Comparison of ENCODE assay signal across 9 cellular contexts in the genomic region with DNA sequence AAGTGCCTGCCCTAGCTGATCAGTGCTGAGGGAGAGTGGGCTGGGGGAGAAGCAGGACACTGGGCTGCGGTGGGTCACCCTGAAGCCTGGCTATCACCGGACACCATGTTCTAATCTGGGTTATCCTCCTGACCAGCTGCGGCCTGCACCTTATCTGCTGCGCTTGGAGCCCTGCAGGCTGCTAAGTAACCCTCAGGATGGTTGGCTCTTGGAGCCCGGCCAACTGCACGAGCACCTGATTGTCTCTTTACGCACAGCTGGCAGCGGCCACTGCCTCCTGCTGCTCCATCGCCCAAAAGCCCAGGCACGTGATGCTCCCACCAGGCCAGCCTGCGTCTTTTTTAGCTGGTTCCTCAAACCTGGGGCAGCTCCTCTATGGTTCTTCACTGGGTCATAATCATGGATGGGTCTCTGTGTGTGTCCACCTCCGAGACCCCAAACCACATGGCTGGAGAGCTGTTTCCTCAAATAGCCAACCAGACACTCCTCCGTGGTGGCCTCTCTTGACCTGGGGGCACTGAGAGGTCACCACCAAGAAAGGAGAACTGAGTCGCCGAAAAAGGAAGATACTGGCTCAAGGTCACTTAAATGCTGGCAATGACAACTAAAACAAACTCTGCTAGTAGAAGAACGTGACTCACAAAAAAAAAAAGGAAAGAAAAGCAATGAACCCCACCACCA. TPM values are rescaled to one million over a fixed set of nuclear protein-coding genes. Genes with fewer than 3 reads are reported as not detected.
A peak's percentile ranks its signal among the peaks of the same experiment; 100 is the strongest.
DNase-seq lines count a peak whose midpoint lies in the region; ATAC-seq and TF ChIP-seq lines count a peak whose summit lies in the region.
"Had no signal": no experiment of that assay in that cellular context is flagged by ENCODE, and none has a peak within 500 bp of the region (broad histone marks: within the 10 kb centered on the region; RNA-seq: fewer than 3 reads in every experiment).

No MANE protein-coding gene starts in this region.

- intact Hi-C loops in CD14-positive monocyte (cut with micrococcal nuclease) (loop anchor here in 1 of 2 donors (10.0 kb wide), 1 partner anchor 281 kb away; no protein-coding TSS in a partner anchor), left ventricle myocardium superior (cut with micrococcal nuclease) (loop anchor here (5.0 kb wide), 1 partner anchor 51 kb away; no protein-coding TSS in a partner anchor)
- intact Hi-C loops in CD4-positive, alpha-beta memory T cell (cut with micrococcal nuclease), result no loop called here

- peak overlapping the region in 1 of 4 donors; percentile 7 for H3K27ac ChIP-seq in Peyer's patch
- H3K27ac ChIP-seq in CD4-positive, alpha-beta memory T cell (ENCODE audit: low read depth, low read length), result no peak overlapping the region

- H3K9me3 Mint-ChIP-seq in CD14-positive monocyte, result peaks cover 0 to 2% (median 0%) of the 10 kb centered on the region in 7 donors
- no peaks in the 10 kb centered on the region for H3K9me3 Mint-ChIP-seq in activated CD4-positive, alpha-beta T cell treated with anti-CD3 and anti-CD28 coated beads, Interleukin-2, amount 10 ng/mL, durations not matched to agents 7 days and 5 days
- H3K9me3 Mint-ChIP-seq in CD4-positive, alpha-beta memory T cell, result no peaks in the 10 kb centered on the region

- TF ChIP-seq POLR2A in Peyer's patch (IDR thresholded peaks at IDR 0.05), result no peak

- no peaks in the 10 kb centered on the region for H3K27me3 ChIP-seq in Peyer's patch
- H3K27me3 ChIP-seq in CD4-positive, alpha-beta memory T cell (ENCODE audit: insufficient read depth, low read length), result no peaks in the 10 kb centered on the region

- peak overlapping the region in 6 of 7 donors; percentile 41 to 77 (median 57) for H3K27ac Mint-ChIP-seq in CD14-positive monocyte
- no peak overlapping the region for H3K27ac Mint-ChIP-seq in activated CD4-positive, alpha-beta T cell treated with anti-CD3 and anti-CD28 coated beads, Interleukin-2, amount 10 ng/mL, durations not matched to agents 7 days and 5 days
- H3K27ac Mint-ChIP-seq in CD4-positive, alpha-beta memory T cell, result no peak overlapping the region

- TF ChIP-seq CTCF in CD14-positive monocyte (IDR thresholded peaks at IDR 0.05) (no peak), Peyer's patch (IDR thresholded peaks at IDR 0.05) (no peak)

- CTCF ChIA-PET in activated CD4-positive, alpha-beta T cell treated with anti-CD3 and anti-CD28 coated beads, Interleukin-2, amount 10 ng/mL, durations not matched to agents 7 days and 5 days (lab: Charles Lee), result interaction anchor here (1.6 kb wide), 1 partner anchor 21 kb away, joined by 7 read pairs; no protein-coding TSS in a partner anchor
- CTCF ChIA-PET in CD4-positive, alpha-beta memory T cell (lab: Charles Lee; ENCODE audit: partially characterized antibody), result interaction anchor here (0.6 to 1.8 kb wide), 6 partner anchors 8 to 105 kb away, joined by 3 to 6 read pairs (median 3); no protein-coding TSS in a partner anchor

- peak; percentile 78 for ATAC-seq in left ventricle myocardium superior
- no peak for ATAC-seq in GM18867 (IDR thresholded peaks at IDR 0.05; ENCODE audit: unreplicated experiment)
- no peak for ATAC-seq in esophagus mucosa

- H3K9me3 ChIP-seq in Peyer's patch, result no peaks in the 10 kb centered on the region
- no peaks in the 10 kb centered on the region for H3K9me3 ChIP-seq in CD4-positive, alpha-beta memory T cell (ENCODE audit: control insufficient read depth in 1 of 2, low read length in 2 of 2)

- peak overlapping the region; percentile 49 to 80 for H3K4me3 Mint-ChIP-seq in CD14-positive monocyte
- H3K4me3 Mint-ChIP-seq in activated CD4-positive, alpha-beta T cell treated with anti-CD3 and anti-CD28 coated beads, Interleukin-2, amount 10 ng/mL, durations not matched to agents 7 days and 5 days, result no peak overlapping the region
- no peak overlapping the region for H3K4me3 Mint-ChIP-seq in CD4-positive, alpha-beta memory T cell

- H3K4me1 ChIP-seq in Peyer's patch, result peaks cover 0 to 12% (median 5%) of the 10 kb centered on the region in 4 donors
- no peaks in the 10 kb centered on the region for H3K4me1 ChIP-seq in CD4-positive, alpha-beta memory T cell (ENCODE audit: insufficient read depth, low read length)

- H3K4me1 Mint-ChIP-seq in CD14-positive monocyte, result peaks cover 32% of the 10 kb centered on the region
- peaks cover 6% of the 10 kb centered on the region for H3K4me1 Mint-ChIP-seq in activated CD4-positive, alpha-beta T cell treated with anti-CD3 and anti-CD28 coated beads, Interleukin-2, amount 10 ng/mL, durations not matched to agents 7 days and 5 days
- peaks cover 4 to 14% (median 9%) of the 10 kb centered on the region in 4 donors for H3K4me1 Mint-ChIP-seq in CD4-positive, alpha-beta memory T cell

- DNase-seq in CD14-positive monocyte (ENCODE audit: low spot score) (peak; percentile 84), NCI-H128 (lab: John Stamatoyannopoulos, UW; ENCODE audit: unreplicated experiment) (peak; percentile 52), Peyer's patch (peak; percentile 47 to 73 (median 52)), left ventricle myocardium superior (peak; percentile 92)
- DNase-seq in activated CD4-positive, alpha-beta T cell treated with anti-CD3 and anti-CD28 coated beads, Interleukin-2, amount 10 ng/mL, durations not matched to agents 7 days and 5 days, result no peak
- DNase-seq in CD4-positive, alpha-beta memory T cell, result no peak
- DNase-seq: NCI-H526 had no signal

- H3K27me3 Mint-ChIP-seq in CD14-positive monocyte (ENCODE audit: low read depth in 3 of 3), result peaks cover 3 to 5% (median 4%) of the 10 kb centered on the region in 3 donors
- H3K27me3 Mint-ChIP-seq in activated CD4-positive, alpha-beta T cell treated with anti-CD3 and anti-CD28 coated beads, Interleukin-2, amount 10 ng/mL, durations not matched to agents 7 days and 5 days, result no peaks in the 10 kb centered on the region
- H3K27me3 Mint-ChIP-seq in CD4-positive, alpha-beta memory T cell, result no peaks in the 10 kb centered on the region

- H3K4me3 ChIP-seq in Peyer's patch, result no peak overlapping the region
- no peak overlapping the region for H3K4me3 ChIP-seq in CD4-positive, alpha-beta memory T cell (ENCODE audit: low read length in 2 of 2)

- H3K36me3 ChIP-seq in Peyer's patch, result peaks cover 0 to 33% (median 0%) of the 10 kb centered on the region in 3 donors
- peaks cover 30% of the 10 kb centered on the region for H3K36me3 ChIP-seq in CD4-positive, alpha-beta memory T cell (ENCODE audit: insufficient read depth, low read length)

- POLR2A ChIA-PET in activated CD4-positive, alpha-beta T cell treated with anti-CD3 and anti-CD28 coated beads, Interleukin-2, amount 10 ng/mL, durations not matched to agents 7 days and 5 days (lab: Charles Lee), result no interaction called here
- POLR2A ChIA-PET in CD4-positive, alpha-beta memory T cell (lab: Charles Lee; ENCODE audit: partially characterized antibody), result interaction anchor here (0.9 kb wide), 1 partner anchor 102 kb away, joined by 3 read pairs; no protein-coding TSS in a partner anchor

- peaks cover 52 to 57% of the 10 kb centered on the region in 2 donors for H3K36me3 Mint-ChIP-seq in CD14-positive monocyte
- peaks cover 11% of the 10 kb centered on the region for H3K36me3 Mint-ChIP-seq in activated CD4-positive, alpha-beta T cell treated with anti-CD3 and anti-CD28 coated beads, Interleukin-2, amount 10 ng/mL, durations not matched to agents 7 days and 5 days (ENCODE audit: low read depth)
- H3K36me3 Mint-ChIP-seq in CD4-positive, alpha-beta memory T cell, result peaks cover 27 to 47% of the 10 kb centered on the region in 2 donors

RNA-seq across cellular contexts. Expression of a gene that starts 21.7 kb away (rescaled TPM):
- 10 to 100 TPM; 12.9 to 19.1 TPM for polyA plus RNA-seq in CD14-positive monocyte
- total RNA-seq in Peyer's patch (1 to 10 TPM in 3 of 4 donors, under 1 TPM in 1; 0.53 to 5.9 (median 3.8) TPM), left ventricle myocardium superior (2.7 TPM), esophagus mucosa (13.1 TPM)
- total RNA-seq in activated CD4-positive, alpha-beta T cell treated with anti-CD3 and anti-CD28 coated beads, Interleukin-2, amount 10 ng/mL, durations not matched to agents 7 days and 5 days, result 1 to 10 TPM; 1.4 to 1.6 TPM
- under 1 TPM; 0.67 to 0.70 TPM for total RNA-seq in CD4-positive, alpha-beta memory T cell
- polyA plus RNA-seq in CD4-positive, alpha-beta memory T cell, result under 1 TPM in 1 of 2 donors, not detected in 1; 0.29 TPM

RNA-seq across cellular contexts. Expression of a gene that starts 46.8 kb away (rescaled TPM):
- polyA plus RNA-seq in CD14-positive monocyte, result 1 to 10 TPM; 1.3 to 4.5 TPM
- 10 to 100 TPM; 20.5 to 75.1 (median 31.6) TPM for total RNA-seq in Peyer's patch
- 39.0 TPM for total RNA-seq in left ventricle myocardium superior
- 10 to 100 TPM; 30.5 to 31.3 TPM for total RNA-seq in activated CD4-positive, alpha-beta T cell treated with anti-CD3 and anti-CD28 coated beads, Interleukin-2, amount 10 ng/mL, durations not matched to agents 7 days and 5 days
- 17.2 TPM for total RNA-seq in esophagus mucosa
- total RNA-seq in CD4-positive, alpha-beta memory T cell, result 10 to 100 TPM; 42.5 to 43.7 TPM
- polyA plus RNA-seq in CD4-positive, alpha-beta memory T cell, result 10 to 100 TPM in 1 of 2 donors, 1 to 10 TPM in 1; 4.5 to 14.6 TPM

RNA-seq across cellular contexts. Expression of a gene that starts 52.4 kb away (rescaled TPM):
- polyA plus RNA-seq in CD14-positive monocyte, result 10 to 100 TPM; 45.8 to 51.2 TPM
- 100 to 1,000 TPM in 1 of 4 donors, 10 to 100 TPM in 3; 39.4 to 105 (median 70.4) TPM for total RNA-seq in Peyer's patch
- 38.8 TPM for total RNA-seq in left ventricle myocardium superior
- total RNA-seq in activated CD4-positive, alpha-beta T cell treated with anti-CD3 and anti-CD28 coated beads, Interleukin-2, amount 10 ng/mL, durations not matched to agents 7 days and 5 days, result 10 to 100 TPM; 58.7 to 63.0 TPM
- 42.0 TPM for total RNA-seq in esophagus mucosa
- 10 to 100 TPM; 63.4 to 65.8 TPM for total RNA-seq in CD4-positive, alpha-beta memory T cell
- 10 to 100 TPM; 55.2 to 99.1 TPM for polyA plus RNA-seq in CD4-positive, alpha-beta memory T cell

Comparison
In these comparisons a context has a peak if more than half of its experiments do, and no peak if none do; other contexts are left out.
1. DNase-seq: peak in CD14-positive monocyte (single experiment), NCI-H128 (single experiment), Peyer's patch (3 of 3) and left ventricle myocardium superior (single experiment); none in activated CD4-positive, alpha-beta T cell treated with anti-CD3 and anti-CD28 coated beads, Interleukin-2, amount 10 ng/mL, durations not matched to agents 7 days and 5 days (single experiment) and CD4-positive, alpha-beta memory T cell (0 of 5).
2. H3K27ac Mint-ChIP-seq: peak in CD14-positive monocyte (6 of 7); none in activated CD4-positive, alpha-beta T cell treated with anti-CD3 and anti-CD28 coated beads, Interleukin-2, amount 10 ng/mL, durations not matched to agents 7 days and 5 days (single experiment) and CD4-positive, alpha-beta memory T cell (0 of 7).
3. H3K4me3 Mint-ChIP-seq: peak in CD14-positive monocyte (2 of 2); none in activated CD4-positive, alpha-beta T cell treated with anti-CD3 and anti-CD28 coated beads, Interleukin-2, amount 10 ng/mL, durations not matched to agents 7 days and 5 days (single experiment) and CD4-positive, alpha-beta memory T cell (0 of 8).